Comparison of ENCODE assay signal across 8 cellular contexts in the genomic region with DNA sequence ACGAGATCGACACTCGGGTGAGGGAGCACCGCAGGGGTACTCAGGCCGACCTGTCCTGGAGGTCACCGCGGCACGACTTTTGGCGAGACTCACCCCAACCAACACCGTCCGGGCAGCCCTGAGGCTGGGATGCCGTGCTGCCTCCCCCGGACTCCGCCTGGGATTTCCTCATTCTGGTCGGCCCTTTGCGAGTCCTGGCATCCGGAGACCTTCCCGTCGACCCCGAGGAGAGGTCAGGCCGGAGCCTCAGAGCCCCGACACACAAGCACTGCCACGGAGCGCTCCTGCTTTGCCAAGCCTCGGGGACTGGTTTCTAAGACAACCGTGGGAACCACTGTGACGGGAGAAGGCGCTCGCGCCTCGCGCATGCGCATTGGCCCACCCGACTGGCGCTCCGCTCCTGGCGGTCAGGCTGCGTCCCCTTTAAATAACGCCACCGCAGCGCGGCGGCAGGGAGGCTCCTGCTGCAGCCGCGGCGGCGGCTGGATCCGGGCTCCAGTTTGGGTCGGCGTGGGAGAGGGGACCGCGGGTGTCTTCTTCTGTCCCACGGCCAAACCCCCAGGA.
A peak's percentile ranks its signal among the peaks of the same experiment; 100 is the strongest.
DNase-seq lines count a peak whose midpoint lies in the region; ATAC-seq, FAIRE-seq and TF ChIP-seq lines count a peak whose summit lies in the region.
"Not testable (repeated sequence)": the region's sequence is repeated elsewhere in the genome, so short reads cannot be mapped to it uniquely, and the experiment has no call there.

No MANE protein-coding gene starts in this region.

- not testable (repeated sequence) for H3K9me3 Mint-ChIP-seq in astrocyte (ENCODE audit: unreplicated experiment)

- FAIRE-seq in astrocyte (lab: Jason Lieb, UNC), result not testable (repeated sequence)

- peak; percentile 41 for DNase-seq in GF-D8 (lab: John Stamatoyannopoulos, UW)
- DNase-seq in NCI-H2196 (lab: John Stamatoyannopoulos, UW; ENCODE audit: unreplicated experiment), result peak; percentile 88
- peak; percentile 89 for DNase-seq in UCSD-AML1 (lab: John Stamatoyannopoulos, UW; ENCODE audit: unreplicated experiment)
- DNase-seq in astrocyte (ENCODE audit: low read depth), result peak; percentile 42
- DNase-seq in right cardiac atrium, result peak; percentile 93 to 98 (median 97)
- DNase-seq in posterior cingulate gyrus, result peak; percentile 86 to 99 (median 96)
- DNase-seq in testis, result peak; percentile 89

- H3K9ac ChIP-seq in astrocyte (ENCODE audit: low read length), result peak overlapping the region; percentile 41

- H3K27me3 ChIP-seq in astrocyte (ENCODE audit: insufficient read depth, low read length), result peaks cover 54% of the 10 kb centered on the region
- H3K27me3 ChIP-seq in right cardiac atrium (ENCODE audit: control insufficient read depth, insufficient read depth); testis: not testable (repeated sequence)

- not testable (repeated sequence) for TF ChIP-seq POLR2A in testis (IDR thresholded peaks at IDR 0.05)

- not testable (repeated sequence) for H4K20me1 ChIP-seq in astrocyte (ENCODE audit: insufficient read depth, low read length)

- H3K36me3 ChIP-seq in astrocyte (ENCODE audit: insufficient read depth, low read length); testis (ENCODE audit: low read depth, missing control alignments): not testable (repeated sequence)

- peak overlapping the region; percentile 85 for H3K4me2 ChIP-seq in astrocyte (ENCODE audit: low read length)

- peaks cover 22% of the 10 kb centered on the region for H3K4me1 ChIP-seq in astrocyte (ENCODE audit: insufficient read depth, low read length)
- not testable (repeated sequence) for H3K4me1 ChIP-seq in right cardiac atrium (ENCODE audit: control insufficient read depth, insufficient read depth, low read length)
- peaks cover 20% of the 10 kb centered on the region for H3K4me1 ChIP-seq in testis

- H2AFZ ChIP-seq in astrocyte (ENCODE audit: low read depth, low read length), result peak overlapping the region; percentile 80

- H3K4me3 Mint-ChIP-seq in astrocyte (ENCODE audit: unreplicated experiment), result peak overlapping the region; percentile 85

- not testable (repeated sequence) for TF ChIP-seq CTCF in astrocyte (IDR thresholded peaks at IDR 0.05; ENCODE audit: insufficient read depth, low read depth, low read length)
- TF ChIP-seq CTCF in testis (IDR thresholded peaks at IDR 0.05), result peak in 1 of 3 experiments; percentile 8

- intact Hi-C loops in right cardiac atrium (cut with DNase I); posterior cingulate gyrus (cut with DNase I); testis (cut with DNase I; ENCODE audit: low total_unique reads): not testable (repeated sequence)

- not testable (repeated sequence) for H3K27ac ChIP-seq in astrocyte (ENCODE audit: low read depth, low read length); right cardiac atrium (ENCODE audit: low read length); testis

- H3K9me3 ChIP-seq in astrocyte (ENCODE audit: insufficient read depth, low read depth, low read length); right cardiac atrium (ENCODE audit: control insufficient read depth, low read length); testis: not testable (repeated sequence)

- not testable (repeated sequence) for H3K79me2 ChIP-seq in astrocyte (ENCODE audit: insufficient read depth, low read length)

- peak; percentile 39 for ATAC-seq in HG02973 (IDR thresholded peaks at IDR 0.05; ENCODE audit: unreplicated experiment)
- peak; percentile 36 to 69 for ATAC-seq in right cardiac atrium

- H3K4me1 Mint-ChIP-seq in astrocyte (ENCODE audit: low read depth, unreplicated experiment), result not testable (repeated sequence)

- H3K4me3 ChIP-seq in astrocyte (ENCODE audit: insufficient read depth, low read depth, low read length) (peak overlapping the region; percentile 36), right cardiac atrium (ENCODE audit: low read length) (peak overlapping the region; percentile 34), testis (peak overlapping the region; percentile 42 to 50)

- H3K27ac Mint-ChIP-seq in astrocyte (ENCODE audit: unreplicated experiment), result not testable (repeated sequence)

- peaks cover 68% of the 10 kb centered on the region for H3K27me3 Mint-ChIP-seq in astrocyte (ENCODE audit: low read depth, unreplicated experiment)

- 1% methylated on average over 53 of the region's 53 CpGs for WGBS in right cardiac atrium
- 1% methylated on average over 20 to 38 of the region's 53 CpGs for WGBS in testis, 2 donors

- not testable (repeated sequence) for H3K36me3 Mint-ChIP-seq in astrocyte (ENCODE audit: low read depth, unreplicated experiment)

Comparison
In these comparisons a context has a peak if more than half of its experiments do, and no peak if none do; other contexts are left out.
1. DNase-seq: peak in every context shown above with its lines; median percentile 97 in right cardiac atrium; 96 in posterior cingulate gyrus; 89 in UCSD-AML1; 89 in testis; 88 in NCI-H2196; 42 in astrocyte; 41 in GF-D8.